26 cellular contexts compared by ENCODE assay signal in the genomic region with DNA sequence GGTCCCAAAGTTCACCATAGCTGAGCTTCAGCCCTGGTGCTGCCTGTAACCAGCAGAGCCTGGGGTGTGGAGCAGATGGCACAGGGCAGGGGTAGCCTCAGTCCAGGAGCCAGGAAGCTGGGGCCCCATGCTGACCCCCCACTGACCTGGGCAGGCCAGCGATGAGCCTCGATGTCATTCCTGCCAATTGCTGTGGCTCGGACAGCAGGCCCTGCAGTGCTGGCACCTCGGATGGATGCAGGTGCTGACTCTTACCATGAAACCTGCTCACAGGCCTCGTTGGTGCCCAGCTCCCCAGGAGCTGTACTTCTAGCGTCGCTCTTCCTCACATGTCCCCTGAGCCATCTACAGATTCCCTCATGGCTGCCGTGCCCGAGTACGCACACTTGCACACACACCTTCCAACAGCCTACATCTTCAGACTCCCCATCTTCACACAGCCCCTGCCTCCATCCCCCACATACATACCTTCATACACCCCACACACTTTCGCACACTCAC.
"Had no signal": no experiment of that assay in that cellular context is flagged by ENCODE, and none has a peak within 500 bp of the region (broad histone marks: within the 10 kb centered on the region; RNA-seq: fewer than 3 reads in every experiment).

No MANE protein-coding gene starts in this region.

- H3K4me1 ChIP-seq: colonic mucosa, gastroesophageal sphincter, lower lobe of right lung, parathyroid adenoma, right lobe of liver, suprapubic skin, transverse colon, upper lobe of right lung, vagina had no signal

- H3K36me3 ChIP-seq: colonic mucosa, esophagus muscularis mucosa, gastroesophageal sphincter, heart left ventricle, lower lobe of right lung, neutrophil, right lobe of liver, suprapubic skin, transverse colon, upper lobe of right lung, vagina had no signal

- H3K4me3 Mint-ChIP-seq: dendritic cell treated with granulocyte-macrophage colony-stimulating factor and Interleukin-4, amounts not matched to agents 40 ng/mL and 50 ng/mL, for 4 days; natural killer cell; stimulated activated naive CD8-positive, alpha-beta T cell treated with anti-CD3 and anti-CD28 coated beads, Interleukin-15, amount 100 ng/mL, for 72 hours had no signal

- H3K9me3 ChIP-seq: colonic mucosa, esophagus muscularis mucosa, gastroesophageal sphincter, heart left ventricle, lower lobe of right lung, neutrophil, right lobe of liver, suprapubic skin, transverse colon, upper lobe of right lung, vagina had no signal

- ATAC-seq: foreskin keratinocyte; gastroesophageal sphincter; left ventricle myocardium superior; lower lobe of right lung; natural killer cell; right lobe of liver; stimulated activated naive CD8-positive, alpha-beta T cell treated with anti-CD3 and anti-CD28 coated beads, Interleukin-15, amount 100 ng/mL, for 72 hours; upper lobe of right lung had no signal

- H3K27me3 Mint-ChIP-seq: stimulated activated naive CD8-positive, alpha-beta T cell treated with anti-CD3 and anti-CD28 coated beads, Interleukin-15, amount 100 ng/mL, for 72 hours had no signal

- H3K4me1 Mint-ChIP-seq: natural killer cell; stimulated activated naive CD8-positive, alpha-beta T cell treated with anti-CD3 and anti-CD28 coated beads, Interleukin-15, amount 100 ng/mL, for 72 hours had no signal

- FAIRE-seq: endothelial cell of umbilical vein, small intestine had no signal

- H3K4me3 ChIP-seq: colonic mucosa, esophagus muscularis mucosa, gastroesophageal sphincter, heart left ventricle, hepatocyte, lower lobe of right lung, right lobe of liver, suprapubic skin, transverse colon, upper lobe of right lung, vagina had no signal

- H3K27me3 ChIP-seq: colonic mucosa, right lobe of liver, upper lobe of right lung, vagina had no signal

- H3K36me3 Mint-ChIP-seq: natural killer cell had no signal

- H2AFZ ChIP-seq: hepatocyte, parathyroid adenoma had no signal

- H3K27ac ChIP-seq: colonic mucosa, esophagus muscularis mucosa, foreskin keratinocyte, gastroesophageal sphincter, hepatocyte, lower lobe of right lung, neutrophil, parathyroid adenoma, right lobe of liver, suprapubic skin, transverse colon, upper lobe of right lung, vagina had no signal

- DNase-seq: colonic mucosa; effector CD8-positive, alpha-beta T cell; foreskin keratinocyte; left ventricle myocardium superior; lower lobe of right lung; natural killer cell; right lobe of liver; small intestine; stimulated activated CD4-positive, alpha-beta T cell treated with anti-CD3 and anti-CD28 coated beads, Interleukin-15, amount 100 ng/mL, for 24 hours; stimulated activated CD4-positive, alpha-beta T cell treated with anti-CD3 and anti-CD28 coated beads, Interleukin-2, amount 100 ng/mL, for 48 hours; stimulated activated CD8-positive, alpha-beta memory T cell treated with anti-CD3 and anti-CD28 coated beads, Interleukin-4, amount 100 ng/mL, for 48 hours; stimulated activated naive CD4-positive, alpha-beta T cell; stimulated activated naive CD8-positive, alpha-beta T cell treated with anti-CD3 and anti-CD28 coated beads, Interleukin-15, amount 100 ng/mL, for 72 hours; transverse colon; upper lobe of right lung had no signal

- H3K9me3 Mint-ChIP-seq: dendritic cell treated with granulocyte-macrophage colony-stimulating factor and Interleukin-4, amounts not matched to agents 40 ng/mL and 50 ng/mL, for 4 days; natural killer cell; stimulated activated naive CD8-positive, alpha-beta T cell treated with anti-CD3 and anti-CD28 coated beads, Interleukin-15, amount 100 ng/mL, for 72 hours had no signal

- H3K4me2 ChIP-seq: hepatocyte had no signal

- H3K79me2 ChIP-seq: hepatocyte, parathyroid adenoma had no signal

- H3K9ac ChIP-seq: parathyroid adenoma had no signal

- H3K27ac Mint-ChIP-seq: dendritic cell treated with granulocyte-macrophage colony-stimulating factor and Interleukin-4, amounts not matched to agents 40 ng/mL and 50 ng/mL, for 4 days; natural killer cell; progenitor cell of endocrine pancreas had no signal
